In genomic region chr15:72288796-72289596, GRCh38 we compare ENCODE assay signal across 17 cellular contexts. TPM values are rescaled to one million over a fixed set of nuclear protein-coding genes. Genes with fewer than 3 reads are reported as not detected.
DNase-seq lines count a peak whose midpoint lies in the region; ATAC-seq and TF ChIP-seq lines count a peak whose summit lies in the region.
"Had no signal": no experiment of that assay in that cellular context is flagged by ENCODE, and none has a peak within 500 bp of the region (broad histone marks: within the 10 kb centered on the region; RNA-seq: fewer than 3 reads in every experiment).

No MANE protein-coding gene starts in this region.

- no peaks in the 10 kb centered on the region for H4K20me1 ChIP-seq in GM23338 (replicated peaks; ENCODE audit: insufficient read depth)
- H4K20me1 ChIP-seq: BLaER1 had no signal

- no peak overlapping the region for H3K23ac ChIP-seq in neuronal stem cell (ENCODE audit: low read depth, low read length, poor library complexity)

- H3K9me3 Mint-ChIP-seq in GM23338 (no peaks in the 10 kb centered on the region), Caco-2 (ENCODE audit: unreplicated experiment) (no peaks in the 10 kb centered on the region)
- H3K9me3 Mint-ChIP-seq: CD14-positive monocyte; CD4-positive, alpha-beta memory T cell had no signal

- no peak overlapping the region for H2BK15ac ChIP-seq in neuronal stem cell (ENCODE audit: low read length)

- no peaks in the 10 kb centered on the region; the same call in 2 of the 3 replicates for H3K36me3 Mint-ChIP-seq in GM23338 (ENCODE audit: low read depth)
- no peaks in the 10 kb centered on the region for H3K36me3 Mint-ChIP-seq in Caco-2 (ENCODE audit: insufficient read depth, unreplicated experiment)
- H3K36me3 Mint-ChIP-seq: CD14-positive monocyte had no signal

- BruUV-seq in Caco-2 (replicated peaks; lab: Mats Ljungman, UMichigan): no TSS peak

- H2BK120ac ChIP-seq in neuronal stem cell (ENCODE audit: low read depth, low read length): no peak overlapping the region

- no peak overlapping the region for H3K4me3 ChIP-seq in GM23338
- no peak overlapping the region for H3K4me3 ChIP-seq in HEK293 (ENCODE audit: low read depth, low read length)
- no peak overlapping the region for H3K4me3 ChIP-seq in neuronal stem cell (ENCODE audit: low read length in 2 of 2)
- H3K4me3 ChIP-seq in Caco-2 (ENCODE audit: low read depth, low read length): no peak overlapping the region
- H3K4me3 ChIP-seq: BLaER1 had no signal

- H3K27ac Mint-ChIP-seq in GM23338: no peak overlapping the region
- no peak overlapping the region for H3K27ac Mint-ChIP-seq in Caco-2 (ENCODE audit: unreplicated experiment)
- H3K27ac Mint-ChIP-seq: CD14-positive monocyte; CD4-positive, alpha-beta memory T cell had no signal

- H3K79me1 ChIP-seq in neuronal stem cell (ENCODE audit: low read depth, low read length): peaks cover 2% of the 10 kb centered on the region

- TF ChIP-seq CTCF in GM23338 (conservative IDR thresholded peaks at IDR 0.05; ENCODE audit: low read depth in 2 of 2) (no peak), HEK293 (tag by site-specific recombination; IDR thresholded peaks at IDR 0.05) (no peak), Caco-2 (IDR thresholded peaks at IDR 0.05; ENCODE audit: insufficient read depth in 1 of 2, low read depth in 1 of 2, low read length in 1 of 2, severe bottlenecking in 1 of 2, unreplicated experiment in 1 of 2) (no peak)

- peak; percentile 34 for ATAC-seq in GM23338
- ATAC-seq: HepG2 had no signal

- H3K27ac ChIP-seq in GM23338 (ENCODE audit: low read depth) (no peak overlapping the region), HEK293 (ENCODE audit: extremely low read depth, low read depth, low read length) (no peak overlapping the region), neuronal stem cell (replicated peaks; ENCODE audit: low read length) (no peak overlapping the region)
- H3K27ac ChIP-seq: BLaER1 had no signal

- no peak overlapping the region for H2AK5ac ChIP-seq in neuronal stem cell (ENCODE audit: low read depth, low read length)

- no peak overlapping the region for H3K9ac ChIP-seq in neuronal stem cell (ENCODE audit: low read depth, low read length, poor library complexity)
- H3K9ac ChIP-seq: BLaER1 had no signal

- H3K9me3 ChIP-seq in HEK293 (ENCODE audit: control insufficient read depth, insufficient read depth, low read depth, low read length) (no peaks in the 10 kb centered on the region), neuronal stem cell (replicated peaks in 1 of 2; ENCODE audit: control insufficient read depth in 2 of 2, insufficient read depth in 1 of 2, low read depth in 1 of 2, low read length in 2 of 2) (no peaks in the 10 kb centered on the region), Caco-2 (no peaks in the 10 kb centered on the region)
- H3K9me3 ChIP-seq: BLaER1 had no signal

- no peak overlapping the region for H4K8ac ChIP-seq in neuronal stem cell (ENCODE audit: low read depth, low read length)

- H4K91ac ChIP-seq in neuronal stem cell (ENCODE audit: low read depth, low read length, poor library complexity): no peak overlapping the region

- H3K4me3 Mint-ChIP-seq in GM23338 (no peak overlapping the region), Caco-2 (ENCODE audit: unreplicated experiment) (no peak overlapping the region)
- H3K4me3 Mint-ChIP-seq: CD14-positive monocyte; CD4-positive, alpha-beta memory T cell had no signal

- no peak overlapping the region for H3K4ac ChIP-seq in neuronal stem cell (ENCODE audit: low read length)

- H3K18ac ChIP-seq in neuronal stem cell (ENCODE audit: low read length): no peak overlapping the region

- H3K27me3 Mint-ChIP-seq in GM23338 (ENCODE audit: insufficient read depth, low read depth, poor library complexity) (peaks cover 5% of the 10 kb centered on the region), Caco-2 (ENCODE audit: insufficient read depth, unreplicated experiment) (peaks cover 10% of the 10 kb centered on the region)
- H3K27me3 Mint-ChIP-seq: CD4-positive, alpha-beta memory T cell had no signal

- peak; percentile 12 for DNase-seq in activated CD8-positive, alpha-beta memory T cell treated with anti-CD3 and anti-CD28 coated beads, Interleukin-2, amount 50 U/mL, for 48 hours
- DNase-seq in activated CD8-positive, alpha-beta memory T cell treated with anti-CD3 and anti-CD28 coated beads for 24 hours: no peak
- DNase-seq in GM23338 (ENCODE audit: low spot score): peak; percentile 13
- DNase-seq in neuronal stem cell (ENCODE audit: low spot score): no peak
- no peak for DNase-seq in Caco-2
- no peak for DNase-seq in UCSD-AML1 (lab: John Stamatoyannopoulos, UW; ENCODE audit: unreplicated experiment)
- DNase-seq in posterior vena cava (ENCODE audit: low spot score): no peak
- DNase-seq: 8988T; Calu3; CD4-positive, alpha-beta memory T cell; DMS79 treated with DMSO at 0.1 percent for 48 hours; GF-D8 had no signal

- H2BK12ac ChIP-seq in neuronal stem cell (ENCODE audit: low read length): no peak overlapping the region

- H3K9me2 ChIP-seq in GM23338 (ENCODE audit: insufficient read depth): no peaks in the 10 kb centered on the region

- H3K4me2 ChIP-seq in GM23338: no peak overlapping the region
- H3K4me2 ChIP-seq in neuronal stem cell (ENCODE audit: insufficient read depth, low read length, poor library complexity, severe bottlenecking): no peak overlapping the region
- H3K4me2 ChIP-seq: BLaER1 had no signal

- no peaks in the 10 kb centered on the region for H3K36me3 ChIP-seq in GM23338 (ENCODE audit: insufficient read depth)
- no peaks in the 10 kb centered on the region for H3K36me3 ChIP-seq in HEK293 (ENCODE audit: control insufficient read depth in 2 of 2, insufficient read depth in 1 of 2, low read length in 2 of 2)
- H3K36me3 ChIP-seq in neuronal stem cell (replicated peaks in 1 of 2; ENCODE audit: control insufficient read depth in 2 of 2, insufficient read depth in 2 of 2, low read length in 2 of 2): no peaks in the 10 kb centered on the region
- H3K36me3 ChIP-seq in Caco-2 (ENCODE audit: control insufficient read depth, insufficient read depth, low read length): no peaks in the 10 kb centered on the region

- no peaks in the 10 kb centered on the region for H3K79me2 ChIP-seq in GM23338 (replicated peaks; ENCODE audit: insufficient read depth)

- intact Hi-C loops in Caco-2 (cut with micrococcal nuclease; ENCODE audit: unreplicated experiment): no loop called here
- intact Hi-C loops in posterior vena cava (cut with DNase I): no loop called here

- H2BK5ac ChIP-seq in neuronal stem cell (ENCODE audit: low read length): no peak overlapping the region

- H3K14ac ChIP-seq in neuronal stem cell (ENCODE audit: low read length): no peak overlapping the region

- CTCF ChIA-PET in HEK293 (lab: Yijun Ruan, JAX) (interaction anchor here (0.5 to 1.8 kb wide), 4 partner anchors 9 to 62 kb away, joined by 3 to 5 read pairs (median 4); no protein-coding TSS in a partner anchor), Caco-2 (lab: Charles Lee) (no interaction called here)

- H3F3A ChIP-seq in GM23338 (replicated peaks; ENCODE audit: low read depth): no peaks in the 10 kb centered on the region

- H3K4me1 ChIP-seq in GM23338 (ENCODE audit: insufficient read depth) (no peaks in the 10 kb centered on the region), HEK293 (ENCODE audit: control insufficient read depth, insufficient read depth, low read length) (no peaks in the 10 kb centered on the region), neuronal stem cell (ENCODE audit: control insufficient read depth in 2 of 2, insufficient read depth in 1 of 2, low read depth in 1 of 2, low read length in 2 of 2) (no peaks in the 10 kb centered on the region), Caco-2 (no peaks in the 10 kb centered on the region)
- H3K4me1 ChIP-seq: BLaER1 had no signal

- no CpG with 5 or more reads among the region's 49 CpGs for WGBS in neuronal stem cell (ENCODE audit: extremely low coverage in 2 of 2, insufficient read length in 2 of 2, insufficient replicate concordance in 1 of 2), 2 donors

- H3K27me3 ChIP-seq in GM23338 (ENCODE audit: insufficient read depth) (no peaks in the 10 kb centered on the region), neuronal stem cell (ENCODE audit: control insufficient read depth in 3 of 3, insufficient read depth in 3 of 3, low read depth in 1 of 3, low read length in 3 of 3) (peaks cover 0 to 35% (median 2%) of the 10 kb centered on the region in 3 experiments), Caco-2 (replicated peaks; ENCODE audit: control insufficient read depth, insufficient read depth, low read length) (no peaks in the 10 kb centered on the region)
- H3K27me3 ChIP-seq: BLaER1 had no signal

- H3K4me1 Mint-ChIP-seq in GM23338 (no peaks in the 10 kb centered on the region; the same call in 2 of the 3 replicates), Caco-2 (ENCODE audit: low read depth, unreplicated experiment) (no peaks in the 10 kb centered on the region)
- H3K4me1 Mint-ChIP-seq: CD14-positive monocyte; CD4-positive, alpha-beta memory T cell had no signal

- POLR2A ChIA-PET in HEK293 (lab: Yijun Ruan, JAX): interaction anchor here (3.0 kb wide), 1 partner anchor 59 kb away, joined by 7 read pairs; the partner anchor contains the start of gene PKM
- POLR2A ChIA-PET in Caco-2 (lab: Charles Lee): no interaction called here

- H2AFZ ChIP-seq in GM23338 (peak overlapping the region; percentile 63), neuronal stem cell (ENCODE audit: low read length) (peak overlapping the region; percentile 36)

TF ChIP-seq in GM23338, 12 proteins besides CTCF, POLR2A, EP300 and RAD21 (continues in another document):
- TF ChIP-seq CREB1 (CRISPR knock-in tag; IDR thresholded peaks at IDR 0.05; ENCODE audit: low read depth) (no peak), POLR2AphosphoS5 (IDR thresholded peaks at IDR 0.05; ENCODE audit: low read depth) (no peak)

TF ChIP-seq in HEK293, 187 proteins besides CTCF, POLR2A, EP300 and RAD21:
- TF ChIP-seq GLI2 (tag by site-specific recombination; IDR thresholded peaks at IDR 0.05; ENCODE audit: borderline replicate concordance, low read depth) (no peak), KLF8 (tag by site-specific recombination; IDR thresholded peaks at IDR 0.05) (peak; percentile 21; the same call in 1 of the 2 replicates)

RNA-seq across cellular contexts. Expression of gene PARP6, which starts 16.6 kb away (rescaled TPM):
- 17.8 and 28.1 TPM in 2 replicates for total RNA-seq in GM23338 (2014; rRNA removed; shearing (Covaris generic))
- polyA plus RNA-seq in GM23338 (2016; fragmentation: Nextera tagmentation; extraction: Ambion mirVana): 18.3 and 27.6 TPM in 2 replicates
- 38.0 TPM for polyA plus RNA-seq in neuronal stem cell (2013, experiment 1 of 2)
- 39.5 TPM for polyA plus RNA-seq in neuronal stem cell (2013, experiment 2 of 2)
- 62.2 and 64.6 TPM in 2 replicates for total RNA-seq in Caco-2 (2022)
- total RNA-seq in posterior vena cava: 10 to 100 TPM; 37.6 to 57.0 TPM

RNA-seq across cellular contexts. Expression of gene CELF6, which starts 31.0 kb away (rescaled TPM):
- 0.14 TPM in 1 of 2 replicates, not detected in the other for total RNA-seq in GM23338 (2014; rRNA removed; shearing (Covaris generic))
- polyA plus RNA-seq in GM23338 (2016; fragmentation: Nextera tagmentation; extraction: Ambion mirVana): not detected in 2 replicates
- polyA plus RNA-seq in neuronal stem cell (2013, experiment 1 of 2): 0.38 TPM
- polyA plus RNA-seq in neuronal stem cell (2013, experiment 2 of 2): 0.21 TPM
- total RNA-seq in Caco-2 (2022) (not detected in 2 replicates), posterior vena cava (1 to 10 TPM in 1 of 2 donors, under 1 TPM in 1; 0.76 to 1.6 TPM)
- total RNA-seq: A673 had no signal
- polyA plus RNA-seq: CD14-positive monocyte; CD4-positive, alpha-beta memory T cell had no signal

RNA-seq across cellular contexts. Expression of gene PKM, which starts 58.0 kb away (rescaled TPM):
- total RNA-seq in GM23338 (2014; rRNA removed; shearing (Covaris generic)): 1,067 and 1,137 TPM in 2 replicates
- polyA plus RNA-seq in GM23338 (2016; fragmentation: Nextera tagmentation; extraction: Ambion mirVana): 432 and 445 TPM in 2 replicates
- 356 TPM for polyA plus RNA-seq in neuronal stem cell (2013, experiment 1 of 2)
- polyA plus RNA-seq in neuronal stem cell (2013, experiment 2 of 2): 349 TPM
- total RNA-seq in Caco-2 (2022): 733 and 791 TPM in 2 replicates
- 100 to 1,000 TPM; 554 to 783 TPM for total RNA-seq in posterior vena cava

Comparison
In these comparisons a context has a peak if more than half of its experiments do, and no peak if none do; other contexts are left out.
1. DNase-seq: peak in activated CD8-positive, alpha-beta memory T cell treated with anti-CD3 and anti-CD28 coated beads, Interleukin-2, amount 50 U/mL, for 48 hours (single experiment) and GM23338 (single experiment); none in activated CD8-positive, alpha-beta memory T cell treated with anti-CD3 and anti-CD28 coated beads for 24 hours (single experiment), neuronal stem cell (single experiment), Caco-2 (0 of 2), UCSD-AML1 (single experiment) and posterior vena cava (single experiment).